Comparison of ENCODE assay signal across 10 cellular contexts in the genomic region with DNA sequence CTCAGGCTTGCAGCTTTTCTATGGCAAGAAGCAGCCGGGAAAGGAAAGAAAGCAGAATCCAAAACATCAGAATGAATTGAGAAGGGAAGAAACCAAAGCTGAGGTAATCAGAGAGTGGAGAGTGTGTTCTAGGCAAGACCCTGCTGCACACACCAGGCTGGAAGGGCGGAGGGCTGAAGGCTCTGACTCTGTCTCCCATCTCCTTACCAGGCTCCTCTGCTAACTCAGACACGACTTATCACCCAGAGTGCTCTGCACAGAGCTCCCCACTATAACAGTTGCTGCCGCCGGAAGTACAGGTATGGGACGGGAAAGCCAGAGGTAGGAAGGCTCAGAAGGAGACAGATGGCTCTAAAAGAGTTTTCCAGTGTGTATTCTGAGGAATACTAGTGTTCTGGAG. TPM values are rescaled to one million over a fixed set of nuclear protein-coding genes. Genes with fewer than 3 reads are reported as not detected.
DNase-seq lines count a peak whose midpoint lies in the region; ATAC-seq and TF ChIP-seq lines count a peak whose summit lies in the region.
"Had no signal": no experiment of that assay in that cellular context is flagged by ENCODE, and none has a peak within 500 bp of the region (broad histone marks: within the 10 kb centered on the region; RNA-seq: fewer than 3 reads in every experiment).

No MANE protein-coding gene starts in this region.

- peaks cover 44% of the 10 kb centered on the region for H3K36me3 ChIP-seq in lower lobe of right lung

- H3K27me3 ChIP-seq in lower lobe of right lung (ENCODE audit: low read depth): no peaks in the 10 kb centered on the region

- peak overlapping the region; percentile 98 for H3K27ac Mint-ChIP-seq in stimulated activated naive CD8-positive, alpha-beta T cell treated with anti-CD3 and anti-CD28 coated beads, Interleukin-15, Interleukin-2, amounts not matched to agents 100 ng/mL and 50 ng/mL, for 24 hours
- H3K27ac Mint-ChIP-seq in activated naive CD8-positive, alpha-beta T cell treated with anti-CD3 and anti-CD28 coated beads, Interleukin-2, amount 10 ng/mL, durations not matched to agents 7 days and 5 days: peak overlapping the region; percentile 92

- no peaks in the 10 kb centered on the region for H3K9me3 Mint-ChIP-seq in stimulated activated naive CD8-positive, alpha-beta T cell treated with anti-CD3 and anti-CD28 coated beads, Interleukin-15, Interleukin-2, amounts not matched to agents 100 ng/mL and 50 ng/mL, for 24 hours
- H3K9me3 Mint-ChIP-seq in activated naive CD8-positive, alpha-beta T cell treated with anti-CD3 and anti-CD28 coated beads, Interleukin-2, amount 10 ng/mL, durations not matched to agents 7 days and 5 days: no peaks in the 10 kb centered on the region

- H3K4me1 Mint-ChIP-seq in stimulated activated naive CD8-positive, alpha-beta T cell treated with anti-CD3 and anti-CD28 coated beads, Interleukin-15, Interleukin-2, amounts not matched to agents 100 ng/mL and 50 ng/mL, for 24 hours (ENCODE audit: low read depth): peaks cover 45% of the 10 kb centered on the region
- H3K4me1 Mint-ChIP-seq in activated naive CD8-positive, alpha-beta T cell treated with anti-CD3 and anti-CD28 coated beads, Interleukin-2, amount 10 ng/mL, durations not matched to agents 7 days and 5 days: peaks cover 40% of the 10 kb centered on the region

- no peak for TF ChIP-seq CTCF in lower lobe of right lung (IDR thresholded peaks at IDR 0.05)

- POLR2A ChIA-PET in activated naive CD8-positive, alpha-beta T cell treated with anti-CD3 and anti-CD28 coated beads, Interleukin-2, amount 10 ng/mL, durations not matched to agents 7 days and 5 days (lab: Charles Lee): interaction anchor here (0.6 to 3.8 kb wide), 5 partner anchors 10 to 259 kb away, joined by 3 to 22 read pairs (median 5); a partner anchor contains a TSS

- H3K27me3 Mint-ChIP-seq in stimulated activated naive CD8-positive, alpha-beta T cell treated with anti-CD3 and anti-CD28 coated beads, Interleukin-15, Interleukin-2, amounts not matched to agents 100 ng/mL and 50 ng/mL, for 24 hours: no peaks in the 10 kb centered on the region
- no peaks in the 10 kb centered on the region for H3K27me3 Mint-ChIP-seq in activated naive CD8-positive, alpha-beta T cell treated with anti-CD3 and anti-CD28 coated beads, Interleukin-2, amount 10 ng/mL, durations not matched to agents 7 days and 5 days

- H3K4me3 Mint-ChIP-seq in stimulated activated naive CD8-positive, alpha-beta T cell treated with anti-CD3 and anti-CD28 coated beads, Interleukin-15, Interleukin-2, amounts not matched to agents 100 ng/mL and 50 ng/mL, for 24 hours: peak overlapping the region; percentile 95
- peak overlapping the region; percentile 95 for H3K4me3 Mint-ChIP-seq in activated naive CD8-positive, alpha-beta T cell treated with anti-CD3 and anti-CD28 coated beads, Interleukin-2, amount 10 ng/mL, durations not matched to agents 7 days and 5 days

- peaks cover 26% of the 10 kb centered on the region for H3K4me1 ChIP-seq in lower lobe of right lung

- no peak for ATAC-seq in stimulated activated naive CD8-positive, alpha-beta T cell treated with anti-CD3 and anti-CD28 coated beads, Interleukin-15, Interleukin-2, amounts not matched to agents 100 U/mL and 50 U/mL, for 24 hours
- ATAC-seq in activated naive CD8-positive, alpha-beta T cell treated with anti-CD3 and anti-CD28 coated beads, Interleukin-2, amount 10 ng/mL, durations not matched to agents 7 days and 5 days (ENCODE audit: low read depth): no peak
- ATAC-seq in lower lobe of right lung (no peak), GM19395 (IDR thresholded peaks at IDR 0.05; ENCODE audit: unreplicated experiment) (no peak), HG03469 (IDR thresholded peaks at IDR 0.05; ENCODE audit: unreplicated experiment) (no peak)

- H3K27ac ChIP-seq in lower lobe of right lung: no peak overlapping the region

- intact Hi-C loops in lower lobe of right lung (cut with DNase I): no loop called here

- peaks cover 57% of the 10 kb centered on the region for H3K36me3 Mint-ChIP-seq in stimulated activated naive CD8-positive, alpha-beta T cell treated with anti-CD3 and anti-CD28 coated beads, Interleukin-15, Interleukin-2, amounts not matched to agents 100 ng/mL and 50 ng/mL, for 24 hours (ENCODE audit: low read depth)
- peaks cover 24% of the 10 kb centered on the region for H3K36me3 Mint-ChIP-seq in activated naive CD8-positive, alpha-beta T cell treated with anti-CD3 and anti-CD28 coated beads, Interleukin-2, amount 10 ng/mL, durations not matched to agents 7 days and 5 days

- H3K4me3 ChIP-seq in lower lobe of right lung: peak overlapping the region; percentile 86

- H3K9me3 ChIP-seq in lower lobe of right lung: no peaks in the 10 kb centered on the region

- DNase-seq in stimulated activated naive CD8-positive, alpha-beta T cell treated with anti-CD3 and anti-CD28 coated beads, Interleukin-15, Interleukin-2, amounts not matched to agents 100 U/mL and 50 U/mL, for 24 hours: no peak
- DNase-seq in activated naive CD8-positive, alpha-beta T cell treated with anti-CD3 and anti-CD28 coated beads, Interleukin-2, amount 10 ng/mL, durations not matched to agents 7 days and 5 days: no peak
- DNase-seq in lower lobe of right lung (no peak), SHP77 treated with DMSO at 0.1 percent for 48 hours (lab: John Stamatoyannopoulos, UW) (no peak)
- DNase-seq in stimulated activated CD4-positive, alpha-beta T cell treated with anti-CD3 and anti-CD28 coated beads, Interleukin-4, amount 100 ng/mL, for 1 hour: no peak
- DNase-seq: NCI-H1092 had no signal

RNA-seq across cellular contexts. Expression of a gene that starts 1.2 kb away (rescaled TPM):
- 10 to 100 TPM; 64.5 to 66.6 TPM for total RNA-seq in activated naive CD8-positive, alpha-beta T cell treated with anti-CD3 and anti-CD28 coated beads, Interleukin-2, amount 10 ng/mL, durations not matched to agents 7 days and 5 days
- 38.4 TPM for total RNA-seq in lower lobe of right lung

RNA-seq across cellular contexts. Expression of a gene that starts 1.4 kb away (rescaled TPM):
- 1 to 10 TPM; 5.2 to 6.1 TPM for total RNA-seq in activated naive CD8-positive, alpha-beta T cell treated with anti-CD3 and anti-CD28 coated beads, Interleukin-2, amount 10 ng/mL, durations not matched to agents 7 days and 5 days
- total RNA-seq in lower lobe of right lung: 6.5 TPM

RNA-seq across cellular contexts. Expression of a gene that starts 8.7 kb away (rescaled TPM):
- 1 to 10 TPM; 1.2 to 4.1 TPM for total RNA-seq in activated naive CD8-positive, alpha-beta T cell treated with anti-CD3 and anti-CD28 coated beads, Interleukin-2, amount 10 ng/mL, durations not matched to agents 7 days and 5 days
- total RNA-seq in lower lobe of right lung: 2.1 TPM
- total RNA-seq: glomerular endothelial cell had no signal

RNA-seq across cellular contexts. Expression of a gene that starts 10.7 kb away (rescaled TPM):
- 10 to 100 TPM; 21.2 to 23.7 TPM for total RNA-seq in activated naive CD8-positive, alpha-beta T cell treated with anti-CD3 and anti-CD28 coated beads, Interleukin-2, amount 10 ng/mL, durations not matched to agents 7 days and 5 days
- total RNA-seq in lower lobe of right lung: 17.8 TPM
- total RNA-seq: glomerular endothelial cell had no signal

RNA-seq across cellular contexts. Expression of a gene that starts 20.7 kb away (rescaled TPM):
- total RNA-seq in activated naive CD8-positive, alpha-beta T cell treated with anti-CD3 and anti-CD28 coated beads, Interleukin-2, amount 10 ng/mL, durations not matched to agents 7 days and 5 days: 1 to 10 TPM; 4.2 to 6.0 TPM
- total RNA-seq in lower lobe of right lung: 6.4 TPM
